ENCODE assay signal across 13 cellular contexts in genomic region chr10:24962998-24963397, GRCh38. TPM values are rescaled to one million over a fixed set of nuclear protein-coding genes. Genes with fewer than 3 reads are reported as not detected.
DNase-seq lines count a peak whose midpoint lies in the region; ATAC-seq and TF ChIP-seq lines count a peak whose summit lies in the region.
"Had no signal": no experiment of that assay in that cellular context is flagged by ENCODE, and none has a peak within 500 bp of the region (broad histone marks: within the 10 kb centered on the region; RNA-seq: fewer than 3 reads in every experiment).

No MANE protein-coding gene starts in this region.

- no peak overlapping the region for H3K4me3 Mint-ChIP-seq in stimulated activated memory B cell treated with anti-CD40 and anti-IgM and Interleukin-4, amounts not matched to agents 10 μg/mL and 1 μg/mL and 100 μg/mL, for 72 hours

- peak overlapping the region in 1 of 2 experiments; percentile 34; a peak in 2 of 4 replicates for H3K4me3 ChIP-seq in HCT116 (replicated peaks in 1 of 2; ENCODE audit: low read depth in 1 of 2, low read length in 2 of 2)
- no peak overlapping the region for H3K4me3 ChIP-seq in astrocyte of the spinal cord (ENCODE audit: low read depth, low read length)
- H3K4me3 ChIP-seq in H7 (ENCODE audit: insufficient read depth, low read depth, low read length) = no peak overlapping the region
- H3K4me3 ChIP-seq: Peyer's patch had no signal

- intact Hi-C loops in HCT116 (cut with micrococcal nuclease) (loop anchor here (5.0 kb wide), 1 partner anchor 99 kb away; no protein-coding TSS in a partner anchor), left colon (cut with DNase I, micrococcal nuclease) (no loop called here)

- no TSS peak for BruUV-seq in HCT116 (replicated peaks; lab: Mats Ljungman, UMichigan)

- no peaks in the 10 kb centered on the region for H3K9me3 ChIP-seq in HCT116 (ENCODE audit: control insufficient read depth in 1 of 2, insufficient read depth in 1 of 2, low read depth in 1 of 2, low read length in 2 of 2)
- H3K9me3 ChIP-seq: Peyer's patch had no signal

- peaks cover 21 to 42% of the 10 kb centered on the region in 2 experiments for H3K4me1 ChIP-seq in HCT116 (ENCODE audit: control insufficient read depth in 1 of 2, insufficient read depth in 2 of 2, low read length in 2 of 2)
- H3K4me1 ChIP-seq: Peyer's patch had no signal

- DNase-seq in A172 (ENCODE audit: low spot score) = peak; percentile 85
- peak; percentile 90 for DNase-seq in HCT116 (ENCODE audit: low read depth, low spot score)
- peak; percentile 73 for DNase-seq in astrocyte of the spinal cord (ENCODE audit: low read depth, low spot score)
- DNase-seq in left colon = no peak
- no peak for DNase-seq in H7
- DNase-seq: DMS79 treated with DMSO at 0.1 percent for 48 hours; effector memory CD4-positive, alpha-beta T cell; NCI-H2227 treated with DMSO at 0.1 percent for 48 hours; occipital lobe had no signal

- H3K27ac Mint-ChIP-seq in stimulated activated memory B cell treated with anti-CD40 and anti-IgM and Interleukin-4, amounts not matched to agents 10 μg/mL and 1 μg/mL and 100 μg/mL, for 72 hours = no peak overlapping the region

- TF ChIP-seq POLR2A in HCT116 (IDR thresholded peaks at IDR 0.05; ENCODE audit: borderline replicate concordance, extremely low read depth, insufficient read depth, insufficient read length) = no peak

- ATAC-seq in HCT116 (peak; percentile 93), left colon (peak; percentile 97), GM18867 (IDR thresholded peaks at IDR 0.05; ENCODE audit: unreplicated experiment) (no peak), HG02938 (IDR thresholded peaks at IDR 0.05; ENCODE audit: unreplicated experiment) (no peak)
- ATAC-seq in stimulated activated memory B cell treated with anti-CD40 and anti-IgM and Interleukin-4, amounts not matched to agents 10 μg/mL and 1 μg/mL and 100 μg/mL, for 72 hours = no peak

- peak overlapping the region; percentile 7 for H2AFZ ChIP-seq in HCT116 (ENCODE audit: low read depth, low read length, poor library complexity, severe bottlenecking)

- no peaks in the 10 kb centered on the region for H3K9me2 ChIP-seq in HCT116 (ENCODE audit: insufficient read depth)

- no peaks in the 10 kb centered on the region for H3K79me2 ChIP-seq in HCT116 (ENCODE audit: insufficient read depth, low read length)

- H3K4me1 Mint-ChIP-seq in stimulated activated memory B cell treated with anti-CD40 and anti-IgM and Interleukin-4, amounts not matched to agents 10 μg/mL and 1 μg/mL and 100 μg/mL, for 72 hours = no peaks in the 10 kb centered on the region

- H3K27me3 Mint-ChIP-seq in stimulated activated memory B cell treated with anti-CD40 and anti-IgM and Interleukin-4, amounts not matched to agents 10 μg/mL and 1 μg/mL and 100 μg/mL, for 72 hours = no peaks in the 10 kb centered on the region

- in situ Hi-C loops in astrocyte of the spinal cord (cut with HindIII; ENCODE audit: low sequenced_read_pairs) = no loop called here

- peak overlapping the region; percentile 31 for H3K9ac ChIP-seq in HCT116 (ENCODE audit: low read length)

- no peaks in the 10 kb centered on the region for H4K20me1 ChIP-seq in HCT116 (ENCODE audit: insufficient read depth)

- no peaks in the 10 kb centered on the region for H3K36me3 Mint-ChIP-seq in stimulated activated memory B cell treated with anti-CD40 and anti-IgM and Interleukin-4, amounts not matched to agents 10 μg/mL and 1 μg/mL and 100 μg/mL, for 72 hours

- H3K4me2 ChIP-seq in HCT116 (ENCODE audit: low read length) = peak overlapping the region; percentile 68

- TF ChIP-seq CTCF in HCT116 (IDR thresholded peaks at IDR 0.05 in 2 of 3, conservative IDR thresholded peaks at IDR 0.05 in 1 of 3; ENCODE audit: borderline replicate concordance in 1 of 3, insufficient read depth in 1 of 3, low read depth in 2 of 3, low read length in 2 of 3) = no peak
- no peak for TF ChIP-seq CTCF in astrocyte of the spinal cord (IDR thresholded peaks at IDR 0.05; ENCODE audit: low read depth, low read length)

- peaks cover 3% of the 10 kb centered on the region for H3K9me3 Mint-ChIP-seq in stimulated activated memory B cell treated with anti-CD40 and anti-IgM and Interleukin-4, amounts not matched to agents 10 μg/mL and 1 μg/mL and 100 μg/mL, for 72 hours

- POLR2A ChIA-PET in HCT116 (lab: Charles Lee) = no interaction called here

- CTCF ChIA-PET in HCT116 (lab: Charles Lee) = interaction anchor here (1.0 kb wide), 1 partner anchor 118 kb away, joined by 4 read pairs; no protein-coding TSS in a partner anchor

- peak; percentile 44 for TF ChIP-seq RAD21 in HCT116 (IDR thresholded peaks at IDR 0.05; ENCODE audit: low read depth)

- RAD21 ChIA-PET in HCT116 (lab: Charles Lee; ENCODE audit: low non-redundant PET in 1 of 2, low total read pairs in 2 of 2, uncharacterized antibody in 2 of 2, unreplicated experiment in 2 of 2) = no interaction called here

- H3K36me3 ChIP-seq in HCT116 (ENCODE audit: control insufficient read depth in 1 of 2, insufficient read depth in 2 of 2, low read length in 2 of 2) (no peaks in the 10 kb centered on the region), H7 (replicated peaks; ENCODE audit: control insufficient read depth, insufficient read depth, low read length) (no peaks in the 10 kb centered on the region)
- H3K36me3 ChIP-seq: Peyer's patch had no signal

- H3K27ac ChIP-seq in HCT116 (ENCODE audit: low read depth, low read length) = peak overlapping the region; percentile 30; the same call in 1 of the 2 replicates

- no peaks in the 10 kb centered on the region for H3K27me3 ChIP-seq in HCT116 (ENCODE audit: insufficient read depth, low read length)
- H3K27me3 ChIP-seq in H7 (ENCODE audit: control insufficient read depth, insufficient read depth, low read length) = no peaks in the 10 kb centered on the region
- H3K27me3 ChIP-seq: Peyer's patch had no signal

TF ChIP-seq in HCT116, 20 proteins besides CTCF, POLR2A, EP300 and RAD21 (continues in another document):
- TF ChIP-seq ZBTB33 (IDR thresholded peaks at IDR 0.05; ENCODE audit: extremely low read depth, insufficient replicate concordance, low read length) (peak; percentile 39), EZH2 (IDR thresholded peaks at IDR 0.05) (no peak), EZH2phosphoT487 (IDR thresholded peaks at IDR 0.05; ENCODE audit: borderline replicate concordance) (no peak), CBX3 (IDR thresholded peaks at IDR 0.05; ENCODE audit: low read depth) (peak; percentile 90), ZNF274 (IDR thresholded peaks at IDR 0.05; ENCODE audit: low read depth, low read length) (no peak), SP1 (IDR thresholded peaks at IDR 0.05; ENCODE audit: low read depth) (peak; percentile 94), CEBPB (IDR thresholded peaks at IDR 0.05; ENCODE audit: low read depth) (peak; percentile 96), TCF7L2 (IDR thresholded peaks at IDR 0.05; ENCODE audit: borderline replicate concordance, extremely low read depth, insufficient read depth, insufficient read length) (peak; percentile 70), FOSL1 (IDR thresholded peaks at IDR 0.05; ENCODE audit: low read depth) (peak; percentile 97), POLR2AphosphoS5 (IDR thresholded peaks at IDR 0.05; ENCODE audit: low read depth, low read length) (peak; percentile 71), SIN3A (IDR thresholded peaks at IDR 0.05; ENCODE audit: low read depth) (peak; percentile 62; the same call in 1 of the 2 replicates)

RNA-seq across cellular contexts. Expression of gene PRTFDC1, which starts 10.6 kb away (rescaled TPM):
- total RNA-seq in A172 (2014; rRNA removed; shearing (Covaris generic)) = 10.1 and 15.8 TPM in 2 replicates
- total RNA-seq in HCT116 (2021; ENCODE audit: unreplicated experiment) (not detected), left colon (1 to 10 TPM; 6.2 to 6.6 TPM)
- not detected in 2 replicates for polyA plus RNA-seq in HCT116 (2012)
- 12.5 and 13.4 TPM in 2 replicates for total RNA-seq in H7 (2014; rRNA removed; shearing (Covaris generic))

RNA-seq across cellular contexts. Expression of gene ENKUR, which starts 53.0 kb away (rescaled TPM):
- not detected in 2 replicates for total RNA-seq in A172 (2014; rRNA removed; shearing (Covaris generic))
- total RNA-seq in HCT116 (2021; ENCODE audit: unreplicated experiment) (0.32 TPM), left colon (1 to 10 TPM in 1 of 2 donors, under 1 TPM in 1; 0.39 to 1.3 TPM)
- polyA plus RNA-seq in HCT116 (2012) = 0.06 and 0.08 TPM in 2 replicates
- total RNA-seq in H7 (2014; rRNA removed; shearing (Covaris generic)) = not detected in 2 replicates

RNA-seq across cellular contexts. Expression of gene THNSL1, which starts 53.4 kb away (rescaled TPM):
- 5.1 and 5.5 TPM in 2 replicates for total RNA-seq in A172 (2014; rRNA removed; shearing (Covaris generic))
- total RNA-seq in HCT116 (2021; ENCODE audit: unreplicated experiment) (7.7 TPM), left colon (1 to 10 TPM; 2.5 to 3.0 TPM)
- polyA plus RNA-seq in HCT116 (2012) = 1.7 and 2.8 TPM in 2 replicates
- total RNA-seq in H7 (2014; rRNA removed; shearing (Covaris generic)) = 5.9 and 8.9 TPM in 2 replicates

Comparison
In these comparisons a context has a peak if more than half of its experiments do, and no peak if none do; other contexts are left out.
1. DNase-seq: peak in A172 (single experiment), HCT116 (single experiment) and astrocyte of the spinal cord (single experiment); none in left colon (0 of 2) and H7 (single experiment).
2. ATAC-seq: peak in HCT116 (single experiment) and left colon (single experiment); none in GM18867 (single experiment), HG02938 (single experiment) and stimulated activated memory B cell treated with anti-CD40 and anti-IgM and Interleukin-4, amounts not matched to agents 10 μg/mL and 1 μg/mL and 100 μg/mL, for 72 hours (single experiment).